In genomic region chr1:167629681-167630567, GRCh38 we compare ENCODE assay signal across 9 cellular contexts. TPM values are rescaled to one million over a fixed set of nuclear protein-coding genes. Genes with fewer than 3 reads are reported as not detected.
DNase-seq lines count a peak whose midpoint lies in the region; ATAC-seq, FAIRE-seq and TF ChIP-seq lines count a peak whose summit lies in the region.
"Had no signal": no experiment of that assay in that cellular context is flagged by ENCODE, and none has a peak within 500 bp of the region (broad histone marks: within the 10 kb centered on the region; RNA-seq: fewer than 3 reads in every experiment).

A gene with protein sequence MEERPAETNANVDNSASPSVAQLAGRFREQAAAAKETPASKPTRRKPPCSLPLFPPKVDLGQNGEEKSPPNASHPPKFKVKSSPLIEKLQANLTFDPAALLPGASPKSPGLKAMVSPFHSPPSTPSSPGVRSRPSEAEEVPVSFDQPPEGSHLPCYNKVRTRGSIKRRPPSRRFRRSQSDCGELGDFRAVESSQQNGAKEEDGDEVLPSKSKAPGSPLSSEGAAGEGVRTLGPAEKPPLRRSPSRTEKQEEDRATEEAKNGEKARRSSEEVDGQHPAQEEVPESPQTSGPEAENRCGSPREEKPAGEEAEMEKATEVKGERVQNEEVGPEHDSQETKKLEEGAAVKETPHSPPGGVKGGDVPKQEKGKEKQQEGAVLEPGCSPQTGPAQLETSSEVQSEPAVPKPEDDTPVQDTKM (plus strand): TSS chr1:167630232. CDS start chr1:167630424, 192 bp downstream.

- dilution Hi-C loops in keratinocyte (cut with MboI; ENCODE audit: extremely low pct_ligation_motif_present, low sequenced_read_pairs), result no loop called here

- H3K27me3 ChIP-seq in BE2C (no peaks in the 10 kb centered on the region), K562 (ENCODE audit: control insufficient read depth in 2 of 2, insufficient read depth in 2 of 2, low read length in 2 of 2) (no peaks in the 10 kb centered on the region), keratinocyte (ENCODE audit: control insufficient read depth, extremely low read depth, insufficient read depth, low read length) (peaks cover 15% of the 10 kb centered on the region)

- intact Hi-C loops in T-helper 1 cell treated with Interleukin-12 subunit alpha and Interleukin-12 subunit beta and Interleukin-4 antibody, amounts not matched to agents 30 ng/mL and 1 ng/mL, for 36 hours (cut with micrococcal nuclease), result loop anchor here (2.0 to 10.0 kb wide), 7 partner anchors 128 to 1735 kb away; partner anchors contain the start of genes BLZF1, NME7, POU2F1 and TADA1
- intact Hi-C loops in K562 (cut with micrococcal nuclease), result loop anchor here (5.0 to 10.0 kb wide), 3 partner anchors 235 to 408 kb away; partner anchors contain the start of genes DCAF6, MPC2 and POU2F1

- H3K4me3 ChIP-seq in BE2C (ENCODE audit: low read depth, low read length), result peak within 1 kb of the TSS; percentile 35
- peak within 1 kb of the TSS; percentile 34 for H3K4me3 ChIP-seq in HFF-Myc (replicated peaks; ENCODE audit: low read depth, low read length)
- H3K4me3 ChIP-seq in K562, result peak within 1 kb of the TSS; percentile 77
- H3K4me3 ChIP-seq in keratinocyte (ENCODE audit: control insufficient read depth in 2 of 3, extremely low read depth in 1 of 3, insufficient read depth in 2 of 3, low read depth in 1 of 3, low read length in 3 of 3), result peak within 1 kb of the TSS; percentile 33 to 66 (median 60)

- DNase-seq in BE2C, result no peak
- no peak for DNase-seq in HFF-Myc (ENCODE audit: extremely low read depth, low read depth)
- peak; percentile 87 to 91 (median 88) for DNase-seq in K562 (ENCODE audit: extremely low read depth in 1 of 4, low spot score in 3 of 4)
- no peak for DNase-seq in keratinocyte (ENCODE audit: low read depth, low spot score)
- DNase-seq in stimulated activated CD4-positive, alpha-beta T cell treated with anti-CD3 and anti-CD28 coated beads, Interleukin-2, amount 100 ng/mL, for 24 hours, result peak; percentile 70 to 78

- POLR2A ChIA-PET in K562 (lab: Yijun Ruan, JAX), result interaction anchor here (0.8 to 8.8 kb wide), 8 partner anchors 8 to 81 kb away, joined by 3 to 93 read pairs (median 6); partner anchors contain the start of gene CREG1

- H4K20me1 ChIP-seq in K562 (replicated peaks; ENCODE audit: control insufficient read depth, insufficient read depth, low read length) (0 out of 2 replicates have a peak, but pooled peaks cover 3% of the 10 kb centered on the region), keratinocyte (ENCODE audit: control insufficient read depth, extremely low read depth, insufficient read depth, low read length) (no peaks in the 10 kb centered on the region)

- peak; percentile 59 for TF ChIP-seq EP300 in K562 (IDR thresholded peaks at IDR 0.05; ENCODE audit: low read length)

- TF ChIP-seq CTCF in BE2C (IDR thresholded peaks at IDR 0.05; ENCODE audit: low read depth, low read length) (no peak), HFF-Myc (IDR thresholded peaks at IDR 0.05; ENCODE audit: low read depth, low read length, missing control alignments) (no peak), K562 (IDR thresholded peaks at IDR 0.05 in 2 of 3, conservative IDR thresholded peaks at IDR 0.05 in 1 of 3; ENCODE audit: insufficient read depth in 2 of 3, low read depth in 1 of 3, low read length in 3 of 3) (no peak), keratinocyte (optimal IDR thresholded peaks at IDR 0.05 in 1 of 3, IDR thresholded peaks at IDR 0.05 in 1 of 3, conservative IDR thresholded peaks at IDR 0.05 in 1 of 3; ENCODE audit: extremely low read depth in 1 of 3, insufficient read depth in 2 of 3, low read length in 3 of 3) (no peak)

- H3K4me2 ChIP-seq in K562 (ENCODE audit: insufficient read depth, low read length), result peak within 1 kb of the TSS; percentile 92
- peak within 1 kb of the TSS; percentile 90 for H3K4me2 ChIP-seq in keratinocyte (ENCODE audit: control insufficient read depth, extremely low read depth, insufficient read depth, low read depth, low read length)

- peaks cover 66% of the 10 kb centered on the region for H3K79me2 ChIP-seq in K562 (ENCODE audit: control insufficient read depth, insufficient read depth, low read length)
- no peaks in the 10 kb centered on the region for H3K79me2 ChIP-seq in keratinocyte (ENCODE audit: control insufficient read depth, insufficient read depth, low read length)

- peak within 1 kb of the TSS; percentile 97 to 99 for H3K9ac ChIP-seq in K562 (ENCODE audit: insufficient read depth in 1 of 2, low read depth in 2 of 2, low read length in 2 of 2)
- peak within 1 kb of the TSS; percentile 50 for H3K9ac ChIP-seq in keratinocyte (ENCODE audit: control insufficient read depth, extremely low read depth, insufficient read depth, low read length)

- H3K9me1 ChIP-seq in K562 (ENCODE audit: control insufficient read depth, insufficient read depth, low read length), result no peaks in the 10 kb centered on the region
- no peaks in the 10 kb centered on the region for H3K9me1 ChIP-seq in keratinocyte (ENCODE audit: control insufficient read depth, extremely low read depth, insufficient read depth, low read length)

- no peak for TF ChIP-seq RAD21 in K562 (CRISPR knock-in tag; conservative IDR thresholded peaks at IDR 0.05 in 1 of 2, IDR thresholded peaks at IDR 0.05 in 1 of 2)

- FAIRE-seq in K562 (lab: Jason Lieb, UNC), result no peak
- FAIRE-seq in keratinocyte (lab: Jason Lieb, UNC), result no peak

- BruUV-seq in K562 (replicated peaks; lab: Mats Ljungman, UMichigan), result no TSS peak

- no peaks in the 10 kb centered on the region for H3K36me3 ChIP-seq in BE2C
- peaks cover 40% of the 10 kb centered on the region for H3K36me3 ChIP-seq in K562 (ENCODE audit: control insufficient read depth, insufficient read depth, low read length)
- no peaks in the 10 kb centered on the region for H3K36me3 ChIP-seq in keratinocyte (ENCODE audit: control insufficient read depth in 2 of 2, extremely low read depth in 1 of 2, insufficient read depth in 2 of 2, low read length in 2 of 2)

- H3K4me1 ChIP-seq in BE2C (peaks cover 9% of the 10 kb centered on the region), K562 (replicated peaks in 1 of 2; ENCODE audit: control insufficient read depth in 2 of 2, insufficient read depth in 2 of 2, low read length in 2 of 2) (peaks cover 37 to 73% of the 10 kb centered on the region in 2 experiments), keratinocyte (ENCODE audit: control insufficient read depth, extremely low read depth, insufficient read depth, low read length) (peaks cover 4% of the 10 kb centered on the region)

- ATAC-seq in K562 (peak; percentile 43), HG03159 (IDR thresholded peaks at IDR 0.05; ENCODE audit: unreplicated experiment) (no peak), HG02970 (IDR thresholded peaks at IDR 0.05; ENCODE audit: low FRiP score, unreplicated experiment) (no peak)
- ATAC-seq: HCT116 had no signal

- peak within 1 kb of the TSS; percentile 73 for H2AFZ ChIP-seq in K562 (ENCODE audit: low read depth, low read length)
- peak within 1 kb of the TSS; percentile 87 for H2AFZ ChIP-seq in keratinocyte (ENCODE audit: control insufficient read depth, low read length)

- H3K9me3 ChIP-seq in BE2C (no peaks in the 10 kb centered on the region), K562 (replicated peaks; ENCODE audit: control insufficient read depth, insufficient read depth, low read depth, low read length) (peaks cover 4% of the 10 kb centered on the region; the same call in 1 of the 2 replicates), keratinocyte (ENCODE audit: control insufficient read depth, low read depth, low read length) (no peaks in the 10 kb centered on the region)

- H3K27ac ChIP-seq in K562 (ENCODE audit: extremely low read depth, low read depth, low read length) (peak within 1 kb of the TSS; percentile 97), keratinocyte (ENCODE audit: control insufficient read depth, insufficient read depth, low read length) (no peak within 1 kb of the TSS)

- TF ChIP-seq POLR2A in K562 (conservative IDR thresholded peaks at IDR 0.05), result peak; percentile 85

- in situ Hi-C loops in K562 (cut with MboI), result no loop called here

- under 1% methylated on average over 51 of the region's 62 CpGs for WGBS in K562 (ENCODE audit: insufficient coverage, low coverage, missing lambda C conversion rate)

- CTCF ChIA-PET in K562 (lab: Yijun Ruan, JAX; ENCODE audit: low intra/inter-chr PET ratio), result no interaction called here

TF ChIP-seq in K562, 482 proteins besides CTCF, POLR2A, EP300 and RAD21 (continues in another document):
- TF ChIP-seq NR4A1 (CRISPR knock-in tag; IDR thresholded peaks at IDR 0.05) (0 out of 2 replicates have a peak, but pooled peaks have one; percentile 17), NR4A1 (tag; IDR thresholded peaks at IDR 0.05) (no peak)

RNA-seq across cellular contexts. Expression of the gene that starts here (rescaled TPM):
- polyA plus RNA-seq in BE2C (2012; ENCODE audit: insufficient read depth, insufficient read length, low read depth), result 0.56 TPM
- total RNA-seq in T-helper 1 cell treated with Interleukin-12 subunit alpha and Interleukin-12 subunit beta and Interleukin-4 antibody, amounts not matched to agents 30 ng/mL and 1 ng/mL, for 36 hours, result 131 and 132 TPM in 2 replicates
- total RNA-seq in K562 (2011; cell fraction: chromatin; rRNA removed; ENCODE audit: low replicate concordance), result 51.0 and 78.1 TPM in 2 replicates
- 34.9 and 38.6 TPM in 2 replicates for total RNA-seq in K562 (2011; cell fraction: nucleolus; rRNA removed)
- 48.1 and 85.4 TPM in 2 replicates for total RNA-seq in K562 (2011; cell fraction: nucleoplasm; rRNA removed)
- total RNA-seq in K562 (2014; rRNA removed) (45.3 and 48.0 TPM in 2 replicates), K562 (2014; rRNA removed; fragmentation: Illumina TruSeq; extraction: Trizol) (41.6 and 42.3 TPM in 2 replicates), K562 (2015; rRNA removed; fragmentation: Illumina TruSeq; extraction: Trizol) (37.3 and 39.4 TPM in 2 replicates), K562 (2021) (41.5 and 50.9 TPM in 2 replicates)
- polyA plus RNA-seq in K562 (2011; rRNA removed) (64.5 and 69.8 TPM in 2 replicates), K562 (2014; fragmentation: Illumina TruSeq; extraction: Trizol) (48.3 and 50.5 TPM in 2 replicates), K562 (2014; fragmentation: Nextera tagmentation; extraction: Ambion mirVana) (1 to 10 TPM; 7.8 to 9.1 TPM), K562 (2014; rRNA removed) (53.2 and 54.5 TPM in 2 replicates), keratinocyte (0.03 to 0.04 TPM (median 0.03 TPM) in 3 replicates)
- 45.8 and 49.9 TPM in 2 replicates for polyA plus RNA-seq in K562 (2011; cell fraction: cytosol; rRNA removed)
- 27.5 and 28.0 TPM in 2 replicates for polyA plus RNA-seq in K562 (2011; cell fraction: nucleus; rRNA removed)
- polyA plus RNA-seq in K562 (2012), result 41.5 and 91.2 TPM in 2 replicates
- polyA minus RNA-seq in K562 (2011; rRNA and poly(A)+ RNA removed), result 59.8 and 70.7 TPM in 2 replicates
- 34.8 and 46.1 TPM in 2 replicates for polyA minus RNA-seq in K562 (2011; cell fraction: cytosol; rRNA and poly(A)+ RNA removed)
- 19.0 and 26.1 TPM in 2 replicates for polyA minus RNA-seq in K562 (2011; cell fraction: nucleus; rRNA and poly(A)+ RNA removed)
- polyA plus RNA-seq in keratinocyte (2011; ENCODE audit: low read depth), result 0.65 TPM
- 0.06 and 0.12 TPM in 2 replicates for polyA plus RNA-seq in keratinocyte (2011; cell fraction: cytosol; rRNA removed)
- 0.05 and 0.08 TPM in 2 replicates for polyA plus RNA-seq in keratinocyte (2011; cell fraction: nucleus; rRNA removed)
- 0.07 TPM in 1 of 2 replicates, not detected in the other for polyA plus RNA-seq in keratinocyte (2012; ENCODE audit: low replicate concordance)
- polyA minus RNA-seq in keratinocyte, result 0.07 TPM in 1 of 3 replicates, not detected in the others
- not detected for polyA minus RNA-seq in keratinocyte (2011; cell fraction: cytosol; rRNA and poly(A)+ RNA removed)
- polyA minus RNA-seq in keratinocyte (2011; cell fraction: nucleus; rRNA and poly(A)+ RNA removed), result 0.31 TPM in 1 of 2 replicates, not detected in the other

Comparison
In these comparisons a context has a peak if more than half of its experiments do, and no peak if none do; other contexts are left out.
1. RNA of the gene that starts here (polyA plus RNA-seq): 7.8 to 91.2 TPM in K562; 0.03 to 0.65 TPM in keratinocyte; every median in the first group is over 4 times any median in the second.
2. DNase-seq: peak in K562 (4 of 4) and stimulated activated CD4-positive, alpha-beta T cell treated with anti-CD3 and anti-CD28 coated beads, Interleukin-2, amount 100 ng/mL, for 24 hours (2 of 2); none in BE2C (single experiment), HFF-Myc (single experiment) and keratinocyte (single experiment).
3. Peak in every context shown above with its lines, with median percentiles within 50 percentile points of each other: H3K4me3 ChIP-seq.